In the genomic region with DNA sequence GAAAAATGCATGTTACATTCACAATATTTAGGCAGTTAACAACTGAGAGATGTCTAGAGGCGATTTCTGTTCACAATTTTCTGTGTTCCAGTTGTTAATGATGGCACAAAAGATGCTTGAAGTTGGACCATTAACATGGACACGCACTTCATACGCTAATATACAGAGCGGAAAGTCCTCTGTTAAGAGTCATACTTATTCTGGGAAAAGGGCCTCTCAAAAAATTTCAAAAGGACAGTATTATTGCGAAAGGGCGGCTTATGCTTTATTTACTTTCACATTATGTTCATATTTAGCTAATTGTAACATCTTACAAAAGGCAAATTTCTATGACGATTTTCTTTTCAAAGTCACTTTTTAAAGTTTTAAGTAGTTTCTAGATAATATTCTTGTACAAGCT, we compare ENCODE assay signal across 1 cellular context.
A peak's percentile ranks its signal among the peaks of the same experiment; 100 is the strongest.
TF ChIP-seq lines count a peak whose summit lies in the region.

No MANE protein-coding gene starts in this region.

TF ChIP-seq in H1, 55 proteins besides CTCF, POLR2A, EP300 and RAD21 (continued from another document):
- TF ChIP-seq RNF2 (IDR thresholded peaks at IDR 0.05; ENCODE audit: borderline replicate concordance, low read depth, low read length, missing control alignments, poor library complexity, severe bottlenecking) (no peak), GTF2F1 (IDR thresholded peaks at IDR 0.05; ENCODE audit: borderline replicate concordance, low read depth, low read length) (no peak), CEBPB (IDR thresholded peaks at IDR 0.05; ENCODE audit: low read depth, low read length) (0 out of 2 replicates have a peak, but pooled peaks have one; percentile 11)
